Comparison of ENCODE assay signal across 8 cellular contexts in the genomic region with DNA sequence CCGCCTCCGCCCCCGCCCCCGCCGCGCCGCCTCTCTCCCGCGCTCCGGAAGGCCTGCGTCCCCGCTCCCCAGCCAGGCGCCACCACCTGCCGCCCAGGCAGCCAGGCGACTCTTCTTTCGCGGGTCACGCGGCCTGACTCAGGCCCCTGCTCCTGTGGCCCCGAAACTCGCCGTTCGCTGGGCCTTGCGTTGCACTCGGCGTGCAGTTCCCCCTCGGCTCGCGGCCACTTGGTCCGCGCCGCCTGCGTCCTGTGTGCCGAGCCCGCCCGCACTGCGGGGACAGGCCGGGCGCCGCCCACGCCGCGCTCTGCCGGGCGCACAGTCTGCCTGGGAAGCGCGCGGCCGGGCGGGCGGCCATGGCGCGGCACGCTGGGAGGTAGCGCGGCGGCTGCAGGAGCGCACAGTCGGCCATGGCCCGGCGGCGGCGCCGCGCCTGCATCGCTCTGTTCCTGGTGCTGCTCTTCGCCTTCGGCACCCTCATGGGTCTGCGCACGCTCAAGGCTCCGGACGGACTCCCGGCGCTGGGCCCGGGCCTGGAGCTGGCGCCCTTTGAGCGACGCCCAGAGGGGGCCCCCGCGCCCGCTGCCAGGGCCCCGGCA. TPM values are rescaled to one million over a fixed set of nuclear protein-coding genes. Genes with fewer than 3 reads are reported as not detected.
DNase-seq lines count a peak whose midpoint lies in the region; ATAC-seq and TF ChIP-seq lines count a peak whose summit lies in the region.

A gene with protein sequence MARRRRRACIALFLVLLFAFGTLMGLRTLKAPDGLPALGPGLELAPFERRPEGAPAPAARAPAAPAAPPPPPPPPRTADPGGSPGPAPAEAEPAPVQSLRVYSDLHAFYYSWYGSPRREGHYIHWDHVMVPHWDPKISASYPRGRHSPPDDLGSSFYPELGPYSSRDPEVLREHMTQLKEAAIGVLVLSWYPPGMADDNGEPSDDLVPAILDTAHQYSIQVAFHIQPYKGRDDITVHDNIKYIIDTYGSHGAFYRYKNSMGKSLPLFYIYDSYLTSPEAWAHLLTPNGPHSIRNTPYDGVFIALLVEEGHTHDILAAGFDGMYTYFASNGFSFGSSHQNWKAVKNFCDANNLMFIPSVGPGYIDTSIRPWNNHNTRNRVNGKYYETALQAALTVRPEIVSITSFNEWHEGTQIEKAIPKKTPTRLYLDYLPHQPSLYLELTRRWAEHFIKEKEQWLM (plus strand): TSS at position 75 of the 599 bp plus-strand sequence. CDS start 336 bp downstream, at position 411.

- intact Hi-C loops in Right ventricle myocardium inferior (cut with DNase I) = no loop called here
- intact Hi-C loops in cardiac septum (cut with DNase I) = no loop called here
- intact Hi-C loops in uterus (cut with DNase I; ENCODE audit: low total_unique reads) = no loop called here

- no peak for DNase-seq in Right ventricle myocardium inferior (ENCODE audit: missing footprints)
- no peak for DNase-seq in cardiac septum (ENCODE audit: low spot score)
- DNase-seq in NCI-H526 (lab: John Stamatoyannopoulos, UW) = peak; percentile 62 to 95
- DNase-seq in activated T-cell treated with anti-CD3 and anti-CD28 coated beads, Interleukin-2, amount 50 U/mL, for 72 hours = peak; percentile 52 to 65
- peak; percentile 57 for DNase-seq in fibroblast of pulmonary artery (ENCODE audit: low read depth)
- DNase-seq in naive thymus-derived CD8-positive, alpha-beta T cell = peak in 6 of 10 donors; percentile 8 to 25 (median 21)
- no peak for DNase-seq in uterus

- H3K4me3 ChIP-seq in fibroblast of pulmonary artery (replicated peaks; ENCODE audit: low read depth, low read length) = peak within 1 kb of the TSS; percentile 40
- peak within 1 kb of the TSS; percentile 32 to 54 for H3K4me3 ChIP-seq in uterus

- no peaks in the 10 kb centered on the region for H3K36me3 ChIP-seq in uterus

- H3K27ac Mint-ChIP-seq in activated T-cell treated with anti-CD3 and anti-CD28 coated beads, Interleukin-2, amount 50 U/mL, for 72 hours = no peak within 1 kb of the TSS
- peak within 1 kb of the TSS in 1 of 10 donors; percentile 34 for H3K27ac Mint-ChIP-seq in naive thymus-derived CD8-positive, alpha-beta T cell

- H3K4me1 ChIP-seq in uterus = peaks cover 0 to 4% of the 10 kb centered on the region in 2 donors

- POLR2A ChIA-PET in naive thymus-derived CD8-positive, alpha-beta T cell (lab: Charles Lee) = interaction anchor here (1.2 kb wide), 1 partner anchor 14 kb away, joined by 4 read pairs; a partner anchor contains a TSS

- peaks cover 20% of the 10 kb centered on the region for H3K4me1 Mint-ChIP-seq in activated T-cell treated with anti-CD3 and anti-CD28 coated beads, Interleukin-2, amount 50 U/mL, for 72 hours (ENCODE audit: low read depth)
- peaks cover 8 to 13% (median 12%) of the 10 kb centered on the region in 4 donors for H3K4me1 Mint-ChIP-seq in naive thymus-derived CD8-positive, alpha-beta T cell

- H3K27me3 Mint-ChIP-seq in activated T-cell treated with anti-CD3 and anti-CD28 coated beads, Interleukin-2, amount 50 U/mL, for 72 hours (ENCODE audit: low read depth) = peaks cover 43% of the 10 kb centered on the region
- H3K27me3 Mint-ChIP-seq in naive thymus-derived CD8-positive, alpha-beta T cell = peaks cover 17 to 48% (median 23%) of the 10 kb centered on the region in 5 donors

- H3K9me3 ChIP-seq in uterus = no peaks in the 10 kb centered on the region

- peak within 1 kb of the TSS; percentile 72 to 84 for H3K4me3 Mint-ChIP-seq in activated T-cell treated with anti-CD3 and anti-CD28 coated beads, Interleukin-2, amount 50 U/mL, for 72 hours
- peak within 1 kb of the TSS; percentile 63 to 86 (median 78) for H3K4me3 Mint-ChIP-seq in naive thymus-derived CD8-positive, alpha-beta T cell

- H3K27ac ChIP-seq in uterus = no peak within 1 kb of the TSS

- no peaks in the 10 kb centered on the region for H3K9me3 Mint-ChIP-seq in activated T-cell treated with anti-CD3 and anti-CD28 coated beads, Interleukin-2, amount 50 U/mL, for 72 hours
- no peaks in the 10 kb centered on the region for H3K9me3 Mint-ChIP-seq in naive thymus-derived CD8-positive, alpha-beta T cell

- no peak for TF ChIP-seq POLR2A in uterus (IDR thresholded peaks at IDR 0.05)

- no peak for TF ChIP-seq CTCF in fibroblast of pulmonary artery (IDR thresholded peaks at IDR 0.05; ENCODE audit: low read length, missing control alignments)
- no peak for TF ChIP-seq CTCF in uterus (IDR thresholded peaks at IDR 0.05)

- H3K36me3 Mint-ChIP-seq in activated T-cell treated with anti-CD3 and anti-CD28 coated beads, Interleukin-2, amount 50 U/mL, for 72 hours (ENCODE audit: insufficient read depth in 2 of 2) = peaks cover 0 to 2% of the 10 kb centered on the region in 2 donors
- H3K36me3 Mint-ChIP-seq in naive thymus-derived CD8-positive, alpha-beta T cell = peaks cover 0 to under 1% (median 0%) of the 10 kb centered on the region in 3 donors

- H3K27me3 ChIP-seq in uterus = no peaks in the 10 kb centered on the region

- ATAC-seq in Right ventricle myocardium inferior (peak; percentile 73), HG03064 (IDR thresholded peaks at IDR 0.05; ENCODE audit: low read depth, unreplicated experiment) (peak; percentile 66)
- ATAC-seq in activated T-cell treated with anti-CD3 and anti-CD28 coated beads, Interleukin-2, amount 50 U/mL, for 72 hours (replicated peaks in 1 of 2) = peak; percentile 81 to 86
- ATAC-seq in naive thymus-derived CD8-positive, alpha-beta T cell = peak; percentile 82 to 85

RNA-seq across cellular contexts. Expression of the gene that starts here (rescaled TPM):
- total RNA-seq in Right ventricle myocardium inferior (1.2 TPM), cardiac septum (2.1 TPM), uterus (1 to 10 TPM in 2 of 4 donors, not detected in 2; 1.8 to 2.6 TPM)
- total RNA-seq in activated T-cell treated with anti-CD3 and anti-CD28 coated beads, Interleukin-2, amount 50 U/mL, for 72 hours = 1 to 10 TPM; 1.9 to 2.4 TPM
- total RNA-seq in naive thymus-derived CD8-positive, alpha-beta T cell = 1 to 10 TPM; 1.0 to 1.1 TPM
- polyA plus RNA-seq in naive thymus-derived CD8-positive, alpha-beta T cell = 1 to 10 TPM in 2 of 3 donors, under 1 TPM in 1; 0.23 to 1.4 (median 1.0) TPM

Comparison
In these comparisons a context has a peak if more than half of its experiments do, and no peak if none do; other contexts are left out.
1. DNase-seq: peak in NCI-H526 (2 of 2), activated T-cell treated with anti-CD3 and anti-CD28 coated beads, Interleukin-2, amount 50 U/mL, for 72 hours (2 of 2), fibroblast of pulmonary artery (single experiment) and naive thymus-derived CD8-positive, alpha-beta T cell (6 of 10); none in Right ventricle myocardium inferior (single experiment), cardiac septum (single experiment) and uterus (0 of 2).
2. Peak in every context shown above with its lines, with median percentiles within 50 percentile points of each other: ATAC-seq.